ENCODE assay signal across 30 cellular contexts in genomic region chr5:61765471-61765870, GRCh38.
A peak's percentile ranks its signal among the peaks of the same experiment; 100 is the strongest.
DNase-seq lines count a peak whose midpoint lies in the region; TF ChIP-seq lines count a peak whose summit lies in the region.
"Had no signal": no experiment of that assay in that cellular context is flagged by ENCODE, and none has a peak within 500 bp of the region (broad histone marks: within the 10 kb centered on the region; RNA-seq: fewer than 3 reads in every experiment).

No MANE protein-coding gene starts in this region.

- H3K27ac ChIP-seq in esophagus muscularis mucosa (replicated peaks in 1 of 4) (no peak overlapping the region), MM.1S (ENCODE audit: low read length) (no peak overlapping the region)
- H3K27ac ChIP-seq: 22Rv1; A549; BLaER1; BLaER1 treated with 17β-estradiol and CSF1 and Interleukin-3, amounts not matched to agents 10 nM and 100 nM; C4-2B had no signal

- H2AFZ ChIP-seq in MM.1S (ENCODE audit: low read length), result no peak overlapping the region

- no peak overlapping the region for H3K4me2 ChIP-seq in MM.1S (ENCODE audit: low read depth, low read length)
- H3K4me2 ChIP-seq: A549; BLaER1; BLaER1 treated with 17β-estradiol and CSF1 and Interleukin-3, amounts not matched to agents 10 nM and 100 nM had no signal

- H3K27me3 ChIP-seq in esophagus muscularis mucosa (no peaks in the 10 kb centered on the region), MM.1S (replicated peaks; ENCODE audit: insufficient read depth, low read length) (no peaks in the 10 kb centered on the region)
- H3K27me3 ChIP-seq: BLaER1; BLaER1 treated with 17β-estradiol and CSF1 and Interleukin-3, amounts not matched to agents 10 nM and 100 nM had no signal

- no peak overlapping the region for H3K4me3 ChIP-seq in esophagus muscularis mucosa
- H3K4me3 ChIP-seq in MM.1S (ENCODE audit: low read length), result no peak overlapping the region
- H3K4me3 ChIP-seq: A549; BLaER1; BLaER1 treated with 17β-estradiol and CSF1 and Interleukin-3, amounts not matched to agents 10 nM and 100 nM had no signal

- in situ Hi-C loops in G401 (cut with HindIII; ENCODE audit: low sequenced_read_pairs), result no loop called here

- H3F3A ChIP-seq in MM.1S (ENCODE audit: insufficient read depth, low read length), result no peaks in the 10 kb centered on the region

- TF ChIP-seq EP300 in esophagus muscularis mucosa (IDR thresholded peaks at IDR 0.05), result no peak

- H3K79me2 ChIP-seq in MM.1S (ENCODE audit: low read length), result no peaks in the 10 kb centered on the region

- DNase-seq in G401 (ENCODE audit: low spot score), result peak; percentile 59
- DNase-seq in cerebellar cortex (ENCODE audit: low spot score), result peak; percentile 54
- DNase-seq in esophagus muscularis mucosa (ENCODE audit: extremely low spot score), result peak; percentile 53
- DNase-seq in retina, result no peak
- no peak for DNase-seq in NCI-H2029 (lab: John Stamatoyannopoulos, UW)
- DNase-seq in MM.1S, result no peak
- DNase-seq: 8988T; ACHN; AML-193; BE2C; Caco-2; Calu3; CD4-positive, alpha-beta memory T cell; CD4-positive, alpha-beta T cell; CD4-positive, CD25-positive, alpha-beta regulatory T cell; CD8-positive, alpha-beta memory T cell; CD8-positive, alpha-beta T cell; COR-L47; DMS 273 treated with DMSO at 0.1 percent for 48 hours; DMS153; DMS53; DMS79; DMS79 treated with DMSO at 0.1 percent for 48 hours; DND-41; EL had no signal

- no peaks in the 10 kb centered on the region for H3K4me1 ChIP-seq in esophagus muscularis mucosa
- H3K4me1 ChIP-seq in MM.1S (ENCODE audit: low read length), result no peaks in the 10 kb centered on the region
- H3K4me1 ChIP-seq: A549; BE2C; BLaER1; BLaER1 treated with 17β-estradiol and CSF1 and Interleukin-3, amounts not matched to agents 10 nM and 100 nM; Caco-2 had no signal

- TF ChIP-seq CTCF in esophagus muscularis mucosa (IDR thresholded peaks at IDR 0.05) (no peak), MM.1S (IDR thresholded peaks at IDR 0.05; ENCODE audit: low read length) (no peak)

- H3K9me2 ChIP-seq in MM.1S (replicated peaks; ENCODE audit: insufficient read depth, low read length), result no peaks in the 10 kb centered on the region

- H3K9me3 ChIP-seq in esophagus muscularis mucosa (peaks cover 0 to 15% (median 3%) of the 10 kb centered on the region in 4 donors), MM.1S (replicated peaks; ENCODE audit: insufficient read depth, low read length) (no peaks in the 10 kb centered on the region)
- H3K9me3 ChIP-seq: BE2C had no signal

- no peaks in the 10 kb centered on the region for H4K20me1 ChIP-seq in MM.1S (ENCODE audit: insufficient read depth, low read length)
- H4K20me1 ChIP-seq: BLaER1; BLaER1 treated with 17β-estradiol and CSF1 and Interleukin-3, amounts not matched to agents 10 nM and 100 nM had no signal

- no peak overlapping the region for H3K9ac ChIP-seq in MM.1S (ENCODE audit: low read length)
- H3K9ac ChIP-seq: BLaER1; BLaER1 treated with 17β-estradiol and CSF1 and Interleukin-3, amounts not matched to agents 10 nM and 100 nM had no signal

- WGBS in esophagus muscularis mucosa, result 73% methylated on average over 1 of the region's 1 CpG

- H3K36me3 ChIP-seq in esophagus muscularis mucosa (no peaks in the 10 kb centered on the region), MM.1S (replicated peaks; ENCODE audit: insufficient read depth, low read length) (no peaks in the 10 kb centered on the region)
- H3K36me3 ChIP-seq: BE2C; BLaER1; BLaER1 treated with 17β-estradiol and CSF1 and Interleukin-3, amounts not matched to agents 10 nM and 100 nM had no signal

- intact Hi-C loops in esophagus muscularis mucosa (cut with DNase I), result no loop called here

- TF ChIP-seq POLR2A in esophagus muscularis mucosa (IDR thresholded peaks at IDR 0.05; ENCODE audit: low read depth), result no peak

Comparison
In these comparisons a context has a peak if more than half of its experiments do, and no peak if none do; other contexts are left out.
1. DNase-seq: peak in G401 (single experiment), cerebellar cortex (single experiment) and esophagus muscularis mucosa (single experiment); none in retina (single experiment), NCI-H2029 (single experiment) and MM.1S (single experiment).